Comparison of ENCODE assay signal across 7 cellular contexts in genomic region chr3:129399895-129400357, GRCh38.
DNase-seq lines count a peak whose midpoint lies in the region; ATAC-seq and TF ChIP-seq lines count a peak whose summit lies in the region.

No MANE protein-coding gene starts in this region.

- no peaks in the 10 kb centered on the region for H3K27me3 ChIP-seq in HL-60 (ENCODE audit: insufficient read depth, poor library complexity, severe bottlenecking)

- no peak for TF ChIP-seq CTCF in HL-60 (IDR thresholded peaks at IDR 0.05; ENCODE audit: insufficient read depth, low read length)

- peaks cover 24% of the 10 kb centered on the region for H3K4me1 Mint-ChIP-seq in memory B cell

- H3K4me3 Mint-ChIP-seq in memory B cell: peak overlapping the region; percentile 100

- no peak for DNase-seq in HL-60 (ENCODE audit: low read depth in 1 of 2, low spot score in 1 of 2)
- DNase-seq in amniotic epithelial cell (ENCODE audit: low read depth): peak; percentile 42
- DNase-seq in memory B cell (ENCODE audit: low spot score in 2 of 2): no peak
- no peak for DNase-seq in NAMALWA (ENCODE audit: low spot score)
- DNase-seq in NOMO-1 (lab: John Stamatoyannopoulos, UW; ENCODE audit: unreplicated experiment in 2 of 2): no peak
- no peak for DNase-seq in NCI-H2029 treated with DMSO at 0.1 percent for 48 hours (lab: John Stamatoyannopoulos, UW)

- no peaks in the 10 kb centered on the region for H3K9me3 Mint-ChIP-seq in memory B cell

- H3K27ac Mint-ChIP-seq in memory B cell: peak overlapping the region; percentile 95

- peak overlapping the region; percentile 93 for H3K27ac ChIP-seq in HL-60 (replicated peaks)

- peak; percentile 8 for ATAC-seq in memory B cell (ENCODE audit: low read depth)

- H3K4me3 ChIP-seq in HL-60 (replicated peaks; ENCODE audit: insufficient read depth, low read length): peak overlapping the region; percentile 18

- peak; percentile 45 for TF ChIP-seq POLR2A in GM19099 (IDR thresholded peaks at IDR 0.05; ENCODE audit: extremely low read depth, insufficient read length, low read depth)

- H3K27me3 Mint-ChIP-seq in memory B cell: no peaks in the 10 kb centered on the region

- H3K36me3 Mint-ChIP-seq in memory B cell: peaks cover 5% of the 10 kb centered on the region
